Comparison of ENCODE assay signal across 24 cellular contexts in genomic region chr2:48532824-48533223, GRCh38. TPM values are rescaled to one million over a fixed set of nuclear protein-coding genes. Genes with fewer than 3 reads are reported as not detected.
DNase-seq lines count a peak whose midpoint lies in the region; ATAC-seq, FAIRE-seq and TF ChIP-seq lines count a peak whose summit lies in the region.
"Had no signal": no experiment of that assay in that cellular context is flagged by ENCODE, and none has a peak within 500 bp of the region (broad histone marks: within the 10 kb centered on the region; RNA-seq: fewer than 3 reads in every experiment).

No MANE protein-coding gene starts in this region.

- H3K4me1 Mint-ChIP-seq in neural crest cell, result peaks cover 32% of the 10 kb centered on the region
- peaks cover 15 to 22% (median 20%) of the 10 kb centered on the region in 3 donors for H3K4me1 Mint-ChIP-seq in T-cell

- H3K4me3 Mint-ChIP-seq in neural crest cell (peak overlapping the region; percentile 17), T-cell (no peak overlapping the region)
- H3K4me3 Mint-ChIP-seq: central memory CD8-positive, alpha-beta T cell had no signal

- H3K27me3 Mint-ChIP-seq in neural crest cell (ENCODE audit: low read depth) (no peaks in the 10 kb centered on the region), T-cell (no peaks in the 10 kb centered on the region)
- H3K27me3 Mint-ChIP-seq: central memory CD8-positive, alpha-beta T cell had no signal

- ATAC-seq in heart right ventricle (no peak), right cardiac atrium (no peak), T-cell (replicated peaks in 1 of 4) (no peak), GM21423 (IDR thresholded peaks at IDR 0.05; ENCODE audit: unreplicated experiment) (no peak), body of pancreas (no peak)
- ATAC-seq: A549, left colon had no signal

- POLR2A ChIA-PET in T-cell (lab: Charles Lee), result no interaction called here

- H3K9me3 ChIP-seq in heart right ventricle, result no peaks in the 10 kb centered on the region
- H3K9me3 ChIP-seq in right cardiac atrium (ENCODE audit: control insufficient read depth, low read length), result no peaks in the 10 kb centered on the region
- no peaks in the 10 kb centered on the region for H3K9me3 ChIP-seq in body of pancreas
- H3K9me3 ChIP-seq: A549, adrenal gland, stomach had no signal

- H3K9me3 Mint-ChIP-seq in neural crest cell (no peaks in the 10 kb centered on the region), T-cell (no peaks in the 10 kb centered on the region)
- H3K9me3 Mint-ChIP-seq: central memory CD8-positive, alpha-beta T cell had no signal

- H3K36me3 Mint-ChIP-seq in neural crest cell (ENCODE audit: low read depth), result no peaks in the 10 kb centered on the region
- H3K36me3 Mint-ChIP-seq in T-cell, result peaks cover 5% of the 10 kb centered on the region

- H3K27me3 ChIP-seq in heart right ventricle (peaks cover 0 to 6% (median 0%) of the 10 kb centered on the region in 7 donors), right cardiac atrium (ENCODE audit: control insufficient read depth, insufficient read depth) (no peaks in the 10 kb centered on the region), bronchial epithelial cell (ENCODE audit: control insufficient read depth, insufficient read depth, low read length) (no peaks in the 10 kb centered on the region), body of pancreas (no peaks in the 10 kb centered on the region)
- H3K27me3 ChIP-seq: adrenal gland had no signal

- no peak for DNase-seq in heart right ventricle
- no peak for DNase-seq in right cardiac atrium
- DNase-seq in bronchial epithelial cell (ENCODE audit: low read depth), result peak; percentile 17
- DNase-seq in neural crest cell (ENCODE audit: low read depth, low spot score), result no peak
- DNase-seq in T-cell, result no peak
- no peak for DNase-seq in body of pancreas
- no peak for DNase-seq in NCI-H526 (lab: John Stamatoyannopoulos, UW)
- DNase-seq: activated CD4-positive, alpha-beta T cell treated with anti-CD3 and anti-CD28 coated beads, Interleukin-2, amount 50 U/mL, for 48 hours; activated gamma-delta T cell treated with Interleukin-2 at 50 U/mL for 16 hours; activated T-cell treated with anti-CD3 and anti-CD28 coated beads for 4 hours; adrenal gland; left colon; NCI-H1436 treated with DMSO at 0.1 percent for 48 hours; NCI-H2171; NCI-H82; nephron progenitor cell; OCI-M1; SHP77 treated with DMSO at 0.1 percent for 48 hours; stimulated activated CD4-positive, alpha-beta T cell treated with anti-CD3 and anti-CD28 coated beads, Interleukin-4, amount 100 ng/mL, for 4 hours; stomach; T-helper 2 cell had no signal

- TF ChIP-seq POLR2A in body of pancreas (IDR thresholded peaks at IDR 0.05), result no peak

- H3K4me3 ChIP-seq in heart right ventricle, result peak overlapping the region in 1 of 10 donors; percentile 97
- no peak overlapping the region for H3K4me3 ChIP-seq in right cardiac atrium (ENCODE audit: low read length)
- no peak overlapping the region for H3K4me3 ChIP-seq in bronchial epithelial cell (ENCODE audit: low read depth, low read length)
- H3K4me3 ChIP-seq in body of pancreas, result no peak overlapping the region
- H3K4me3 ChIP-seq: A549, adrenal gland had no signal

- CTCF ChIA-PET in T-cell (lab: Charles Lee), result interaction anchor here in 1 of 2 donors (0.7 kb wide), 1 partner anchor 16 kb away, joined by 3 read pairs; no protein-coding TSS in a partner anchor

- FAIRE-seq in bronchial epithelial cell (lab: Jason Lieb, UNC), result no peak
- FAIRE-seq: A549 had no signal

- H3K27ac Mint-ChIP-seq in neural crest cell (ENCODE audit: unreplicated experiment), result no peak overlapping the region
- peak overlapping the region in 1 of 2 donors; percentile 41 for H3K27ac Mint-ChIP-seq in T-cell
- H3K27ac Mint-ChIP-seq: nephron progenitor cell had no signal

- H3K4me1 ChIP-seq in heart right ventricle (peaks cover 0 to 40% (median 16%) of the 10 kb centered on the region in 9 donors), right cardiac atrium (ENCODE audit: control insufficient read depth, insufficient read depth, low read length) (peaks cover 12% of the 10 kb centered on the region), body of pancreas (peaks cover 12% of the 10 kb centered on the region)

- intact Hi-C loops in heart right ventricle (cut with DNase I), result loop anchor here in 2 of 10 donors (5.0 kb wide), 1 partner anchor 54 kb away; no protein-coding TSS in a partner anchor
- intact Hi-C loops in right cardiac atrium (cut with DNase I), result loop anchor here in 2 of 4 donors (10.0 kb wide), 2 partner anchors 52 to 58 kb away; no protein-coding TSS in a partner anchor
- intact Hi-C loops in body of pancreas (cut with DNase I), result no loop called here

- 98 to 99% methylated on average over 5 of the region's 5 CpGs for WGBS in heart right ventricle, 2 donors
- 99% methylated on average over 5 of the region's 5 CpGs for WGBS in right cardiac atrium
- 91 to 94% methylated on average over 5 of the region's 5 CpGs for WGBS in body of pancreas, 2 donors

- TF ChIP-seq CTCF in heart right ventricle (IDR thresholded peaks at IDR 0.05) (no peak), bronchial epithelial cell (IDR thresholded peaks at IDR 0.05; ENCODE audit: insufficient read depth, low read length, severe bottlenecking) (no peak), neural crest cell (conservative IDR thresholded peaks at IDR 0.05) (no peak), body of pancreas (IDR thresholded peaks at IDR 0.05) (no peak)

- H3K27ac ChIP-seq in heart right ventricle (peak overlapping the region in 6 of 10 donors; percentile 4 to 76 (median 32)), right cardiac atrium (ENCODE audit: low read length) (no peak overlapping the region), body of pancreas (no peak overlapping the region)
- H3K27ac ChIP-seq: A549, adrenal gland had no signal

- H3K36me3 ChIP-seq in heart right ventricle (no peaks in the 10 kb centered on the region), bronchial epithelial cell (ENCODE audit: control insufficient read depth, insufficient read depth, low read length) (no peaks in the 10 kb centered on the region), body of pancreas (replicated peaks in 1 of 2; ENCODE audit: insufficient read depth in 1 of 2, low read depth in 2 of 2) (no peaks in the 10 kb centered on the region)
- H3K36me3 ChIP-seq: adrenal gland had no signal

RNA-seq across cellular contexts. Expression of gene STON1, which starts 2.9 kb away (rescaled TPM):
- total RNA-seq in heart right ventricle (1 to 10 TPM; 2.8 to 8.9 (median 4.5) TPM), right cardiac atrium (10 to 100 TPM in 3 of 4 donors, 1 to 10 TPM in 1; 8.8 to 18.0 (median 13.1) TPM), bronchial epithelial cell (0.26 and 0.79 TPM in 2 replicates), neural crest cell (13.2 and 15.0 TPM in 2 replicates), T-cell (1 to 10 TPM; 2.5 to 3.8 (median 2.6) TPM), body of pancreas (10 to 100 TPM in 1 of 2 donors, 1 to 10 TPM in 1; 9.1 to 24.1 TPM)
- polyA plus RNA-seq in heart right ventricle (1 to 10 TPM; 2.2 to 4.5 TPM), right cardiac atrium (5.9 TPM)

Comparison
In these comparisons a context has a peak if more than half of its experiments do, and no peak if none do; other contexts are left out.
1. H3K27ac ChIP-seq: peak in heart right ventricle (6 of 10); none in right cardiac atrium (single experiment) and body of pancreas (0 of 4).